ENCODE assay signal across 24 cellular contexts in genomic region chrX:147522986-147523385, GRCh38.
"Had no signal": no experiment of that assay in that cellular context is flagged by ENCODE, and none has a peak within 500 bp of the region (broad histone marks: within the 10 kb centered on the region; RNA-seq: fewer than 3 reads in every experiment).

No MANE protein-coding gene starts in this region.

- H3K27ac ChIP-seq: colonic mucosa, coronary artery, dorsolateral prefrontal cortex, epithelial cell of prostate, esophagus muscularis mucosa, esophagus squamous epithelium, foreskin keratinocyte, gastrocnemius medialis, gastroesophageal sphincter, heart left ventricle, heart right ventricle had no signal

- H3K4me3 ChIP-seq: colonic mucosa, coronary artery, dorsolateral prefrontal cortex, esophagus muscularis mucosa, esophagus squamous epithelium, gastrocnemius medialis, gastroesophageal sphincter, heart left ventricle, heart right ventricle had no signal

- DNase-seq: colonic mucosa; cortex of kidney; dermis blood vessel endothelial cell; dorsolateral prefrontal cortex; effector CD4-positive, alpha-beta T cell; effector CD8-positive, alpha-beta T cell; effector memory CD4-positive, alpha-beta T cell; effector memory CD8-positive, alpha-beta T cell; endodermal cell; erythroblast; esophagus squamous epithelium; foreskin fibroblast; foreskin keratinocyte; foreskin melanocyte; gastrocnemius medialis; glutamatergic neuron; head of caudate nucleus; heart left ventricle; heart right ventricle had no signal

- H3K9me3 ChIP-seq: colonic mucosa, esophagus muscularis mucosa, esophagus squamous epithelium, gastrocnemius medialis, gastroesophageal sphincter, heart left ventricle had no signal

- H3K36me3 ChIP-seq: colonic mucosa, esophagus muscularis mucosa, esophagus squamous epithelium, gastrocnemius medialis, gastroesophageal sphincter, heart left ventricle, heart right ventricle had no signal

- ATAC-seq: effector memory CD8-positive, alpha-beta T cell; esophagus mucosa; foreskin keratinocyte; gastrocnemius medialis; gastroesophageal sphincter; heart left ventricle; heart right ventricle had no signal

- H3K4me1 ChIP-seq: colonic mucosa, esophagus muscularis mucosa, esophagus squamous epithelium, foreskin keratinocyte, gastrocnemius medialis, gastroesophageal sphincter, heart left ventricle, heart right ventricle had no signal

- H3K27me3 ChIP-seq: colonic mucosa, esophagus muscularis mucosa, esophagus squamous epithelium, foreskin keratinocyte, gastrocnemius medialis, gastroesophageal sphincter, heart left ventricle, heart right ventricle had no signal
